ENCODE assay signal across 1 cellular context in the genomic region with DNA sequence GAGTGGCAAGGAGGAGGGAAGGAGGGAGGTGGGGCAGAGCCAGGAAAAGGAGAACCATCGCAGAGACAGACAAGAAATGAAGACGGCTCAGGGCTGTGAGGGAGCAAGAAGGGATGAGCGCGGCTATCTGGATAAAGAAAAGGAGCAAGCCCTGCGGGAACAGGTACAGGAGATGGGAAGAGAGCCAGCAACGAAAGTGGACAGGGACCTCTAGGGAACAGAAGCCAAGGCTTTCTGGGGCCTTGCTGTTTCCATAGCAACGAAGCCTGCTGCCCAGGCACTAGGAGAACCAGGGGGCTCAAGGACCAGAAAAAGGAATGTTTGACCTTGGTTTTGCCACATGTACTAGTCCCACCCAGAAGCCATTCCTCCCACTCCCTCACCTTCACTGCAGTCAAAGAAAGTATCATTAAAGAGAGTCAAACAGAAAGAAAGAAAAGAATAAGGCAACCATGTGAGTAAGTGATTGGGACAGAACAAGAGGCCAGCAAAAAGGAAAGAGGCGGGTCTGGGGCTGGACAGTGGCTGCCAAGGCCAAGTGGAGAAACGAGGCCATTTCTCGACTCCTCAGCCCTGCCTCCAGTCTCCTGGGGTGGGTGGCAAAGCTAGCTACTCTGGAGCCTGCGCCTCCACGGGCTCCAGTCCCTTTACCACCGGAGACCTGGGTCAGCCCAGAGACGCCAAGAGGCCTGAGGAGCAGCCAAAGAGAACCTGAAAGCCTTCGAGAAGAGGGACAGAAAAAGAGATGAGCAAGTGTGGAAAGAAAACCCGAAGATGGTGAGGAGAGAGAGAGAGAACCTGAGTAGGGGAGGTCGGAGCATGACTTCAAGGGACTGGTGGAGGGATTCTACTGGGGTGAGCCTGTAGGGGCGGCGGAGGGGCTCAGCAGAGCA.
TF ChIP-seq lines count a peak whose summit lies in the region.

No MANE protein-coding gene starts in this region.

TF ChIP-seq in HEK293T, 16 proteins besides CTCF, POLR2A, EP300 and RAD21 (continued from another document):
- TF ChIP-seq LEF1 (IDR thresholded peaks at IDR 0.05; ENCODE audit: borderline replicate concordance) = no peak
- no peak for TF ChIP-seq ELF4 (IDR thresholded peaks at IDR 0.05)
- TF ChIP-seq SUZ12 (IDR thresholded peaks at IDR 0.05) = no peak
- TF ChIP-seq CTBP1 (IDR thresholded peaks at IDR 0.05; ENCODE audit: borderline replicate concordance) = no peak
- TF ChIP-seq ZNF384 (IDR thresholded peaks at IDR 0.05) = no peak
- TF ChIP-seq FOXK2 (IDR thresholded peaks at IDR 0.05) = no peak
- no peak for TF ChIP-seq HDGF (IDR thresholded peaks at IDR 0.05; ENCODE audit: borderline replicate concordance)
- TF ChIP-seq BHLHE40 (IDR thresholded peaks at IDR 0.05; ENCODE audit: borderline replicate concordance) = no peak
- no peak for TF ChIP-seq FOXM1 (IDR thresholded peaks at IDR 0.05; ENCODE audit: borderline replicate concordance)
- TF ChIP-seq ARNT (IDR thresholded peaks at IDR 0.05) = no peak
- TF ChIP-seq TARDBP (IDR thresholded peaks at IDR 0.05) = no peak
- no peak for TF ChIP-seq NFRKB (IDR thresholded peaks at IDR 0.05)
- no peak for TF ChIP-seq SP1 (IDR thresholded peaks at IDR 0.05)
- TF ChIP-seq, protein P1, sequence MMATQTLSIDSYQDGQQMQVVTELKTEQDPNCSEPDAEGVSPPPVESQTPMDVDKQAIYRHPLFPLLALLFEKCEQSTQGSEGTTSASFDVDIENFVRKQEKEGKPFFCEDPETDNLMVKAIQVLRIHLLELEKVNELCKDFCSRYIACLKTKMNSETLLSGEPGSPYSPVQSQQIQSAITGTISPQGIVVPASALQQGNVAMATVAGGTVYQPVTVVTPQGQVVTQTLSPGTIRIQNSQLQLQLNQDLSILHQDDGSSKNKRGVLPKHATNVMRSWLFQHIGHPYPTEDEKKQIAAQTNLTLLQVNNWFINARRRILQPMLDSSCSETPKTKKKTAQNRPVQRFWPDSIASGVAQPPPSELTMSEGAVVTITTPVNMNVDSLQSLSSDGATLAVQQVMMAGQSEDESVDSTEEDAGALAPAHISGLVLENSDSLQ (IDR thresholded peaks at IDR 0.05) = no peak
- no peak for TF ChIP-seq FOXA1 (IDR thresholded peaks at IDR 0.05)
